In the genomic region with DNA sequence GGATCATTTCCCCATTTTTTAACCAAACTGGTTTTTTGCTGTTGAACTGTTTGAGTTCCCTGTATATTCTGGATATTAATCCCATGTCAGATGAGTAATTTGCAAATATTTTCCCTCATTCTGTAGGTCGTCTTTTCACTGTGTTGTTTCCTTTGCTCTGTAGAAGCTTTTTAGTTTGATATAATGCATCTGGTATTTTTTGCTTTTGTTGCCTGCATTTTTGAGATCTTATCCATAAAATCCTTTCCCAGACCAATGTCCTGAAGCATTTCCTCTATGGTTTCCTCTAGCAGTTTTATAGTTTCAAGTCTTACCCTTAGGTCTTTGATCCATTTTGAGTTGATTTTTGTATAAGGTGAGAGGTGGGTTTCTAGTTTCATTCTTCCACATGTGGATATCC, we compare ENCODE assay signal across 24 cellular contexts.
"Had no signal": no experiment of that assay in that cellular context is flagged by ENCODE, and none has a peak within 500 bp of the region (broad histone marks: within the 10 kb centered on the region; RNA-seq: fewer than 3 reads in every experiment).

No MANE protein-coding gene starts in this region.

- ATAC-seq: left lung; lower lobe of right lung; naive thymus-derived CD8-positive, alpha-beta T cell; pancreas; right cardiac atrium; sciatic nerve; upper lobe of right lung had no signal

- DNase-seq: kidney; left colon; left lung; lower lobe of right lung; mammary epithelial cell; mesenchymal stem cell; naive thymus-derived CD8-positive, alpha-beta T cell; nucleus accumbens; pancreas; posterior cingulate gyrus; retina; right cardiac atrium; stimulated activated CD4-positive, alpha-beta T cell treated with anti-CD3 and anti-CD28 coated beads, Interleukin-12 subunit alpha, Interleukin-12 subunit beta, amount 100 ng/mL, for 4 hours; stimulated activated CD4-positive, alpha-beta T cell treated with anti-CD3 and anti-CD28 coated beads, Interleukin-15, amount 100 ng/mL, for 24 hours; stimulated activated CD4-positive, alpha-beta T cell treated with anti-CD3 and anti-CD28 coated beads, Interleukin-2, amount 100 ng/mL, for 24 hours; stimulated activated CD4-positive, alpha-beta T cell treated with anti-CD3 and anti-CD28 coated beads, Interleukin-4, amount 100 ng/mL, for 1 hour; stimulated activated naive CD4-positive, alpha-beta T cell; tibial artery; upper lobe of right lung had no signal

- H3K4me1 ChIP-seq: left lung, lower lobe of right lung, pancreas, prostate gland, suprapubic skin, upper lobe of right lung had no signal

- H3K27ac ChIP-seq: left lung, lower lobe of right lung, pancreas, prostate gland, skin epidermis, suprapubic skin, thoracic aorta, tibial artery, upper lobe of right lung had no signal

- H3K36me3 ChIP-seq: left lung, pancreas, prostate gland, thoracic aorta, upper lobe of right lung had no signal

- H3K4me3 ChIP-seq: left lung, lower lobe of right lung, pancreas, prostate gland, skin epidermis, suprapubic skin, thoracic aorta, tibial artery, upper lobe of right lung had no signal

- FAIRE-seq: kidney, pancreas had no signal

- H3K9me3 ChIP-seq: lower lobe of right lung, pancreas, prostate gland, thoracic aorta, upper lobe of right lung had no signal
